12 cellular contexts compared by ENCODE assay signal in genomic region chr6:40395698-40396076, GRCh38.
DNase-seq lines count a peak whose midpoint lies in the region; ATAC-seq and TF ChIP-seq lines count a peak whose summit lies in the region.
"Had no signal": no experiment of that assay in that cellular context is flagged by ENCODE, and none has a peak within 500 bp of the region (broad histone marks: within the 10 kb centered on the region; RNA-seq: fewer than 3 reads in every experiment).

No MANE protein-coding gene starts in this region.

- H3K27me3 Mint-ChIP-seq in endodermal cell (ENCODE audit: insufficient read depth) = no peaks in the 10 kb centered on the region

- no peak overlapping the region for H3K4me3 Mint-ChIP-seq in endodermal cell
- H3K4me3 Mint-ChIP-seq: CD8-positive, alpha-beta memory T cell had no signal

- TF ChIP-seq CTCF in 22Rv1 (IDR thresholded peaks at IDR 0.05) (no peak), C4-2B (conservative IDR thresholded peaks at IDR 0.05) (no peak), endodermal cell (conservative IDR thresholded peaks at IDR 0.05) (no peak), psoas muscle (IDR thresholded peaks at IDR 0.05) (no peak)

- ATAC-seq in psoas muscle (peak in 3 of 4 donors; percentile 20 to 23 (median 21)), HG02588 (IDR thresholded peaks at IDR 0.05; ENCODE audit: unreplicated experiment) (no peak)

- H3K36me3 Mint-ChIP-seq in endodermal cell (ENCODE audit: low read depth) = no peaks in the 10 kb centered on the region
- H3K36me3 Mint-ChIP-seq: CD8-positive, alpha-beta memory T cell had no signal

- WGBS in endodermal cell (ENCODE audit: insufficient coverage in 1 of 2, insufficient read length in 1 of 2), 2 experiments = 92 to 100% methylated on average over 3 to 4 of the region's 4 CpGs
- WGBS in psoas muscle, 3 donors = 74 to 82% (median 79%) methylated on average over 4 of the region's 4 CpGs

- H3K9me3 ChIP-seq in endodermal cell (ENCODE audit: control insufficient read depth, low read length) (no peaks in the 10 kb centered on the region), psoas muscle (no peaks in the 10 kb centered on the region)
- H3K9me3 ChIP-seq: Caco-2, HAP-1 had no signal

- H3K27ac ChIP-seq in 22Rv1 (peak overlapping the region; percentile 52), C4-2B (peak overlapping the region; percentile 98), endodermal cell (ENCODE audit: low read depth, low read length) (no peak overlapping the region), psoas muscle (peak overlapping the region; percentile 61)

- H3K4me1 Mint-ChIP-seq in endodermal cell = no peaks in the 10 kb centered on the region

- H3K36me3 ChIP-seq in endodermal cell (ENCODE audit: control insufficient read depth, insufficient read depth, low read length) (no peaks in the 10 kb centered on the region), psoas muscle (ENCODE audit: insufficient read depth in 1 of 2, low read depth in 1 of 2) (no peaks in the 10 kb centered on the region)
- H3K36me3 ChIP-seq: HAP-1 had no signal

- H3K27me3 ChIP-seq in endodermal cell (ENCODE audit: control insufficient read depth, insufficient read depth, low read length, poor library complexity, severe bottlenecking) (peaks cover 4% of the 10 kb centered on the region), psoas muscle (ENCODE audit: insufficient read depth in 3 of 3, low read length in 2 of 3) (no peaks in the 10 kb centered on the region)

- H3K4me1 ChIP-seq in endodermal cell (ENCODE audit: control insufficient read depth, insufficient read depth, low read length) = no peaks in the 10 kb centered on the region
- H3K4me1 ChIP-seq in psoas muscle = peaks cover 7% of the 10 kb centered on the region
- H3K4me1 ChIP-seq: Caco-2, HAP-1 had no signal

- DNase-seq in endodermal cell (peak; percentile 10), psoas muscle (no peak), OCI-M1 (lab: John Stamatoyannopoulos, UW) (no peak)
- DNase-seq in stimulated activated CD4-positive, alpha-beta T cell treated with anti-CD3 and anti-CD28 coated beads, Interleukin-12 subunit alpha, Interleukin-12 subunit beta, amount 100 ng/mL, for 4 hours = no peak
- DNase-seq: Caco-2; CD8-positive, alpha-beta memory T cell; DND-41; GDM1 had no signal

- H3K4me3 ChIP-seq in endodermal cell (ENCODE audit: low read length) (no peak overlapping the region), psoas muscle (no peak overlapping the region)
- H3K4me3 ChIP-seq: HAP-1 had no signal

- no peaks in the 10 kb centered on the region for H3K9me3 Mint-ChIP-seq in endodermal cell
- H3K9me3 Mint-ChIP-seq: CD8-positive, alpha-beta memory T cell had no signal

- H3K27ac Mint-ChIP-seq in endodermal cell = no peak overlapping the region
- H3K27ac Mint-ChIP-seq: CD8-positive, alpha-beta memory T cell had no signal

- intact Hi-C loops in psoas muscle (cut with DNase I) = loop anchor here in 1 of 2 donors (5.0 kb wide), 1 partner anchor 48 kb away; no protein-coding TSS in a partner anchor

- no peak overlapping the region for H3K9ac ChIP-seq in endodermal cell (ENCODE audit: extremely low read depth, low read length, poor library complexity, severe bottlenecking)
